Comparison of ENCODE assay signal across 15 cellular contexts in genomic region chr5:157215826-157216167, GRCh38. TPM values are rescaled to one million over a fixed set of nuclear protein-coding genes. Genes with fewer than 3 reads are reported as not detected.
A peak's percentile ranks its signal among the peaks of the same experiment; 100 is the strongest.
DNase-seq lines count a peak whose midpoint lies in the region; ATAC-seq and TF ChIP-seq lines count a peak whose summit lies in the region.
"Had no signal": no experiment of that assay in that cellular context is flagged by ENCODE, and none has a peak within 500 bp of the region (broad histone marks: within the 10 kb centered on the region; RNA-seq: fewer than 3 reads in every experiment).

No MANE protein-coding gene starts in this region.

- no peaks in the 10 kb centered on the region for H3K27me3 ChIP-seq in hepatocyte

- no peaks in the 10 kb centered on the region for H3K36me3 ChIP-seq in hepatocyte (replicated peaks; ENCODE audit: insufficient read depth, low read depth)

- peaks cover 97% of the 10 kb centered on the region for H3K36me3 Mint-ChIP-seq in activated CD4-positive, alpha-beta T cell treated with anti-CD3 and anti-CD28 coated beads, Interleukin-2, amount 10 ng/mL, durations not matched to agents 7 days and 5 days (ENCODE audit: low read depth)
- H3K36me3 Mint-ChIP-seq in activated T-cell treated with anti-CD3 and anti-CD28 coated beads, Interleukin-2, amount 50 U/mL, for 72 hours (ENCODE audit: insufficient read depth in 2 of 2) = peaks cover 46 to 82% of the 10 kb centered on the region in 2 donors
- H3K36me3 Mint-ChIP-seq in natural killer cell treated with Interleukin-12 subunit alpha and Interleukin-12 subunit beta and Interleukin-15 and Interleukin-18, amount 100 ng/mL, for 72 hours = peaks cover 80% of the 10 kb centered on the region

- no peaks in the 10 kb centered on the region for H3K27me3 Mint-ChIP-seq in activated CD4-positive, alpha-beta T cell treated with anti-CD3 and anti-CD28 coated beads, Interleukin-2, amount 10 ng/mL, durations not matched to agents 7 days and 5 days
- no peaks in the 10 kb centered on the region for H3K27me3 Mint-ChIP-seq in activated T-cell treated with anti-CD3 and anti-CD28 coated beads, Interleukin-2, amount 50 U/mL, for 72 hours (ENCODE audit: low read depth)
- no peaks in the 10 kb centered on the region for H3K27me3 Mint-ChIP-seq in natural killer cell treated with Interleukin-12 subunit alpha and Interleukin-12 subunit beta and Interleukin-15 and Interleukin-18, amount 100 ng/mL, for 72 hours

- 97% methylated on average over 2 of the region's 2 CpGs for WGBS in hepatocyte (ENCODE audit: low lambda C conversion rate, missing lambda C conversion rate)

- no peaks in the 10 kb centered on the region for H3K9me3 ChIP-seq in hepatocyte (ENCODE audit: low read depth)

- H3K27ac Mint-ChIP-seq in activated CD4-positive, alpha-beta T cell treated with anti-CD3 and anti-CD28 coated beads, Interleukin-2, amount 10 ng/mL, durations not matched to agents 7 days and 5 days = peak overlapping the region; percentile 83
- H3K27ac Mint-ChIP-seq in activated T-cell treated with anti-CD3 and anti-CD28 coated beads, Interleukin-2, amount 50 U/mL, for 72 hours = peak overlapping the region; percentile 86
- peak overlapping the region; percentile 89 to 93 for H3K27ac Mint-ChIP-seq in natural killer cell treated with Interleukin-12 subunit alpha and Interleukin-12 subunit beta and Interleukin-15 and Interleukin-18, amount 100 ng/mL, for 72 hours

- H4K20me1 ChIP-seq in hepatocyte (ENCODE audit: insufficient read depth, poor library complexity, severe bottlenecking) = no peaks in the 10 kb centered on the region

- no peak overlapping the region for H3K4me2 ChIP-seq in hepatocyte

- POLR2A ChIA-PET in activated CD4-positive, alpha-beta T cell treated with anti-CD3 and anti-CD28 coated beads, Interleukin-2, amount 10 ng/mL, durations not matched to agents 7 days and 5 days (lab: Charles Lee) = no interaction called here

- peaks cover 97% of the 10 kb centered on the region for H3K4me1 Mint-ChIP-seq in activated CD4-positive, alpha-beta T cell treated with anti-CD3 and anti-CD28 coated beads, Interleukin-2, amount 10 ng/mL, durations not matched to agents 7 days and 5 days
- peaks cover 100% of the 10 kb centered on the region for H3K4me1 Mint-ChIP-seq in activated T-cell treated with anti-CD3 and anti-CD28 coated beads, Interleukin-2, amount 50 U/mL, for 72 hours (ENCODE audit: low read depth)
- peaks cover 82 to 94% of the 10 kb centered on the region in 2 donors for H3K4me1 Mint-ChIP-seq in natural killer cell treated with Interleukin-12 subunit alpha and Interleukin-12 subunit beta and Interleukin-15 and Interleukin-18, amount 100 ng/mL, for 72 hours (ENCODE audit: low read depth in 2 of 2)

- peaks cover 10% of the 10 kb centered on the region for H3K9me3 Mint-ChIP-seq in activated CD4-positive, alpha-beta T cell treated with anti-CD3 and anti-CD28 coated beads, Interleukin-2, amount 10 ng/mL, durations not matched to agents 7 days and 5 days
- H3K9me3 Mint-ChIP-seq in activated T-cell treated with anti-CD3 and anti-CD28 coated beads, Interleukin-2, amount 50 U/mL, for 72 hours = peaks cover 0 to 3% of the 10 kb centered on the region in 2 donors
- H3K9me3 Mint-ChIP-seq in natural killer cell treated with Interleukin-12 subunit alpha and Interleukin-12 subunit beta and Interleukin-15 and Interleukin-18, amount 100 ng/mL, for 72 hours = no peaks in the 10 kb centered on the region

- no peak overlapping the region for H3K4me3 ChIP-seq in hepatocyte

- CTCF ChIA-PET in activated CD4-positive, alpha-beta T cell treated with anti-CD3 and anti-CD28 coated beads, Interleukin-2, amount 10 ng/mL, durations not matched to agents 7 days and 5 days (lab: Charles Lee) = interaction anchor here (1.5 to 2.0 kb wide), 5 partner anchors 11 to 58 kb away, joined by 3 to 9 read pairs (median 4); no protein-coding TSS in a partner anchor

- ATAC-seq in HG03066 (IDR thresholded peaks at IDR 0.05; ENCODE audit: low read depth, unreplicated experiment) = peak; percentile 35
- ATAC-seq in activated T-cell treated with anti-CD3 and anti-CD28 coated beads, Interleukin-2, amount 50 U/mL, for 72 hours (replicated peaks in 1 of 2) = peak; percentile 12 to 37
- peak; percentile 81 to 84 for ATAC-seq in natural killer cell treated with Interleukin-12 subunit alpha and Interleukin-12 subunit beta and Interleukin-15 and Interleukin-18, amount 100 ng/mL, for 72 hours

- H2AFZ ChIP-seq in hepatocyte = no peak overlapping the region

- H3K27ac ChIP-seq in hepatocyte = no peak overlapping the region

- no peak for DNase-seq in activated CD4-positive, alpha-beta T cell treated with anti-CD3 and anti-CD28 coated beads, Interleukin-2, amount 10 ng/mL, durations not matched to agents 7 days and 5 days
- no peak for DNase-seq in activated CD4-positive, alpha-beta T cell treated with anti-CD3 and anti-CD28 coated beads for 4 hours
- DNase-seq in activated T-cell treated with anti-CD3 and anti-CD28 coated beads, Interleukin-2, amount 50 U/mL, for 72 hours = peak; percentile 50 to 51
- peak; percentile 83 for DNase-seq in natural killer cell treated with Interleukin-12 subunit alpha and Interleukin-12 subunit beta and Interleukin-15 and Interleukin-18, amount 100 ng/mL, for 72 hours (ENCODE audit: low spot score)
- DNase-seq in hepatocyte (ENCODE audit: low spot score) = no peak
- DNase-seq in Kasumi-1 (lab: John Stamatoyannopoulos, UW) = no peak
- no peak for DNase-seq in EL
- DNase-seq: activated effector memory CD4-positive, alpha-beta T cell treated with anti-CD3 and anti-CD28 coated beads, Interleukin-2, amount 50 U/mL, for 16 hours; DMS79 treated with DMSO at 0.1 percent for 48 hours; hippocampal formation; NCI-H446 treated with DMSO at 0.1 percent for 48 hours; occipital lobe; RPMI8226 had no signal

- H3K9me2 ChIP-seq in hepatocyte (replicated peaks; ENCODE audit: insufficient read depth) = no peaks in the 10 kb centered on the region

- H3K4me3 Mint-ChIP-seq in activated CD4-positive, alpha-beta T cell treated with anti-CD3 and anti-CD28 coated beads, Interleukin-2, amount 10 ng/mL, durations not matched to agents 7 days and 5 days = peak overlapping the region; percentile 57
- H3K4me3 Mint-ChIP-seq in activated T-cell treated with anti-CD3 and anti-CD28 coated beads, Interleukin-2, amount 50 U/mL, for 72 hours = peak overlapping the region; percentile 67 to 70
- peak overlapping the region; percentile 87 for H3K4me3 Mint-ChIP-seq in natural killer cell treated with Interleukin-12 subunit alpha and Interleukin-12 subunit beta and Interleukin-15 and Interleukin-18, amount 100 ng/mL, for 72 hours

- TF ChIP-seq CTCF in hepatocyte (IDR thresholded peaks at IDR 0.05; ENCODE audit: poor library complexity) = no peak

- H3K4me1 ChIP-seq in hepatocyte (ENCODE audit: insufficient read depth) = no peaks in the 10 kb centered on the region

- H3K79me2 ChIP-seq in hepatocyte = no peaks in the 10 kb centered on the region

RNA-seq across cellular contexts. Expression of gene ITK, which starts 35.2 kb away (rescaled TPM):
- total RNA-seq in activated CD4-positive, alpha-beta T cell treated with anti-CD3 and anti-CD28 coated beads, Interleukin-2, amount 10 ng/mL, durations not matched to agents 7 days and 5 days = 100 to 1,000 TPM; 258 to 306 TPM
- 100 to 1,000 TPM; 289 to 314 TPM for total RNA-seq in activated T-cell treated with anti-CD3 and anti-CD28 coated beads, Interleukin-2, amount 50 U/mL, for 72 hours
- 100 to 1,000 TPM; 153 to 225 TPM for total RNA-seq in natural killer cell treated with Interleukin-12 subunit alpha and Interleukin-12 subunit beta and Interleukin-15 and Interleukin-18, amount 100 ng/mL, for 72 hours
- 0.20 TPM in 2 replicates for total RNA-seq in hepatocyte
- 0.18 TPM in 1 of 2 replicates, not detected in the other for polyA plus RNA-seq in hepatocyte
- total RNA-seq: lung microvascular endothelial cell had no signal

RNA-seq across cellular contexts. Expression of gene GARIN3, which starts 49.7 kb away (rescaled TPM):
- not detected for total RNA-seq in activated CD4-positive, alpha-beta T cell treated with anti-CD3 and anti-CD28 coated beads, Interleukin-2, amount 10 ng/mL, durations not matched to agents 7 days and 5 days
- total RNA-seq in activated T-cell treated with anti-CD3 and anti-CD28 coated beads, Interleukin-2, amount 50 U/mL, for 72 hours = under 1 TPM; 0.22 to 0.39 TPM
- not detected for total RNA-seq in natural killer cell treated with Interleukin-12 subunit alpha and Interleukin-12 subunit beta and Interleukin-15 and Interleukin-18, amount 100 ng/mL, for 72 hours
- not detected in 2 replicates for total RNA-seq in hepatocyte
- polyA plus RNA-seq in hepatocyte = not detected in 2 replicates
- total RNA-seq: lung microvascular endothelial cell, occipital lobe had no signal

RNA-seq across cellular contexts. Expression of gene CYFIP2, which starts 50.1 kb away (rescaled TPM):
- total RNA-seq in activated CD4-positive, alpha-beta T cell treated with anti-CD3 and anti-CD28 coated beads, Interleukin-2, amount 10 ng/mL, durations not matched to agents 7 days and 5 days = 100 to 1,000 TPM; 452 to 606 TPM
- total RNA-seq in activated T-cell treated with anti-CD3 and anti-CD28 coated beads, Interleukin-2, amount 50 U/mL, for 72 hours = 100 to 1,000 TPM; 235 to 288 TPM
- 100 to 1,000 TPM; 282 to 424 TPM for total RNA-seq in natural killer cell treated with Interleukin-12 subunit alpha and Interleukin-12 subunit beta and Interleukin-15 and Interleukin-18, amount 100 ng/mL, for 72 hours
- 24.8 and 44.9 TPM in 2 replicates for total RNA-seq in hepatocyte
- polyA plus RNA-seq in hepatocyte = 24.2 and 30.2 TPM in 2 replicates

Comparison
In these comparisons a context has a peak if more than half of its experiments do, and no peak if none do; other contexts are left out.
1. DNase-seq: peak in activated T-cell treated with anti-CD3 and anti-CD28 coated beads, Interleukin-2, amount 50 U/mL, for 72 hours (2 of 2) and natural killer cell treated with Interleukin-12 subunit alpha and Interleukin-12 subunit beta and Interleukin-15 and Interleukin-18, amount 100 ng/mL, for 72 hours (single experiment); none in activated CD4-positive, alpha-beta T cell treated with anti-CD3 and anti-CD28 coated beads, Interleukin-2, amount 10 ng/mL, durations not matched to agents 7 days and 5 days (single experiment), activated CD4-positive, alpha-beta T cell treated with anti-CD3 and anti-CD28 coated beads for 4 hours (0 of 2), hepatocyte (single experiment), Kasumi-1 (0 of 2) and EL (single experiment).
2. ATAC-seq: peak in every context shown above with its lines; median percentile 82 in natural killer cell treated with Interleukin-12 subunit alpha and Interleukin-12 subunit beta and Interleukin-15 and Interleukin-18, amount 100 ng/mL, for 72 hours; 35 in HG03066; 24 in activated T-cell treated with anti-CD3 and anti-CD28 coated beads, Interleukin-2, amount 50 U/mL, for 72 hours.
3. RNA of gene ITK, which starts 35.2 kb away (total RNA-seq): 289 to 314 TPM in activated T-cell treated with anti-CD3 and anti-CD28 coated beads, Interleukin-2, amount 50 U/mL, for 72 hours, 258 to 306 TPM in activated CD4-positive, alpha-beta T cell treated with anti-CD3 and anti-CD28 coated beads, Interleukin-2, amount 10 ng/mL, durations not matched to agents 7 days and 5 days and 153 to 225 TPM in natural killer cell treated with Interleukin-12 subunit alpha and Interleukin-12 subunit beta and Interleukin-15 and Interleukin-18, amount 100 ng/mL, for 72 hours; 0.20 TPM in hepatocyte; every median in the first group is over 100 times any median in the second.
4. Peak in every context shown above with its lines, with median percentiles within 50 percentile points of each other: H3K27ac Mint-ChIP-seq and H3K4me3 Mint-ChIP-seq.